25 cellular contexts compared by ENCODE assay signal in genomic region chr17:82639628-82640027, GRCh38. TPM values are rescaled to one million over a fixed set of nuclear protein-coding genes. Genes with fewer than 3 reads are reported as not detected.
A peak's percentile ranks its signal among the peaks of the same experiment; 100 is the strongest.
DNase-seq lines count a peak whose midpoint lies in the region; ATAC-seq and TF ChIP-seq lines count a peak whose summit lies in the region.
"Had no signal": no experiment of that assay in that cellular context is flagged by ENCODE, and none has a peak within 500 bp of the region (broad histone marks: within the 10 kb centered on the region; RNA-seq: fewer than 3 reads in every experiment).

No MANE protein-coding gene starts in this region.

- no peak for TF ChIP-seq CTCF in right atrium auricular region (IDR thresholded peaks at IDR 0.05)
- no peak for TF ChIP-seq CTCF in chondrocyte (IDR thresholded peaks at IDR 0.05)
- TF ChIP-seq CTCF in mesothelial cell of epicardium (IDR thresholded peaks at IDR 0.05; ENCODE audit: unreplicated experiment) = no peak
- TF ChIP-seq CTCF in upper lobe of right lung (IDR thresholded peaks at IDR 0.05) = no peak
- no peak for TF ChIP-seq CTCF in Peyer's patch (IDR thresholded peaks at IDR 0.05)

- no peak for TF ChIP-seq POLR2A in Peyer's patch (IDR thresholded peaks at IDR 0.05)

- H3K4me1 ChIP-seq in right atrium auricular region (no peaks in the 10 kb centered on the region), upper lobe of right lung (no peaks in the 10 kb centered on the region), Peyer's patch (no peaks in the 10 kb centered on the region)

- H3K36me3 ChIP-seq in right atrium auricular region (peaks cover 42% of the 10 kb centered on the region), upper lobe of right lung (peaks cover 46% of the 10 kb centered on the region), Peyer's patch (peaks cover 0 to 67% (median 0%) of the 10 kb centered on the region in 3 donors)

- ATAC-seq in left ventricle myocardium superior (peak; percentile 27), upper lobe of right lung (peak; percentile 46), GM18868 (IDR thresholded peaks at IDR 0.05; ENCODE audit: unreplicated experiment) (no peak)
- ATAC-seq: activated naive CD4-positive, alpha-beta T cell treated with anti-CD3 and anti-CD28 coated beads, Interleukin-2, amount 50 U/mL, for 72 hours; CD8-positive, alpha-beta T cell; SK-N-SH treated with all-trans-retinoic acid at 6 μM for 48 hours had no signal

- H3K4me3 Mint-ChIP-seq in chondrocyte (ENCODE audit: unreplicated experiment) = no peak overlapping the region
- H3K4me3 Mint-ChIP-seq in mesothelial cell of epicardium = no peak overlapping the region
- H3K4me3 Mint-ChIP-seq: activated CD4-positive, alpha-beta T cell treated with anti-CD3 and anti-CD28 coated beads, Interleukin-2, amount 10 ng/mL, durations not matched to agents 24 days and 14 days; CD8-positive, alpha-beta T cell; T-helper 2 cell treated with Interferon-gamma antibody and Interleukin-4, amounts not matched to agents 5 μg/mL and 100 μg/mL, for 36 hours had no signal

- H3K9me3 Mint-ChIP-seq in chondrocyte (ENCODE audit: low read depth) (no peaks in the 10 kb centered on the region), mesothelial cell of epicardium (peaks cover 10% of the 10 kb centered on the region)
- H3K9me3 Mint-ChIP-seq: activated CD4-positive, alpha-beta T cell treated with anti-CD3 and anti-CD28 coated beads, Interleukin-2, amount 10 ng/mL, durations not matched to agents 24 days and 14 days; activated naive CD4-positive, alpha-beta T cell treated with anti-CD3 and anti-CD28 coated beads, Interleukin-2, amount 50 U/mL, for 72 hours; T-helper 2 cell treated with Interferon-gamma antibody and Interleukin-4, amounts not matched to agents 5 μg/mL and 100 μg/mL, for 36 hours had no signal

- H3K27ac Mint-ChIP-seq in chondrocyte (ENCODE audit: unreplicated experiment) (peak overlapping the region; percentile 64), mesothelial cell of epicardium (peak overlapping the region; percentile 55)
- H3K27ac Mint-ChIP-seq: activated CD4-positive, alpha-beta T cell treated with anti-CD3 and anti-CD28 coated beads, Interleukin-2, amount 10 ng/mL, durations not matched to agents 24 days and 14 days; activated naive CD4-positive, alpha-beta T cell treated with anti-CD3 and anti-CD28 coated beads, Interleukin-2, amount 50 U/mL, for 72 hours; CD8-positive, alpha-beta T cell; T-helper 2 cell treated with Interferon-gamma antibody and Interleukin-4, amounts not matched to agents 5 μg/mL and 100 μg/mL, for 36 hours had no signal

- H3K27me3 ChIP-seq in right atrium auricular region (no peaks in the 10 kb centered on the region), upper lobe of right lung (no peaks in the 10 kb centered on the region), Peyer's patch (no peaks in the 10 kb centered on the region)
- H3K27me3 ChIP-seq: transverse colon had no signal

- DNase-seq in left ventricle myocardium superior (no peak), right atrium auricular region (ENCODE audit: low spot score) (no peak), chondrocyte (ENCODE audit: low spot score) (no peak), mesothelial cell of epicardium (ENCODE audit: low spot score in 2 of 2, unreplicated experiment in 2 of 2) (no peak), upper lobe of right lung (no peak), Peyer's patch (no peak), NK-92 (lab: John Stamatoyannopoulos, UW; ENCODE audit: unreplicated experiment) (no peak)
- DNase-seq: 8988T; activated CD4-positive, alpha-beta T cell treated with anti-CD3 and anti-CD28 coated beads, Interleukin-2, amount 10 ng/mL, durations not matched to agents 24 days and 14 days; activated CD8-positive, alpha-beta memory T cell treated with anti-CD3 and anti-CD28 coated beads, Interleukin-2, amount 50 U/mL, for 4 hours; AML-193; CD8-positive, alpha-beta T cell; central memory CD4-positive, alpha-beta T cell; DMS153; NCI-H187; NCI-H526 treated with DMSO at 0.1 percent for 48 hours; occipital lobe; retina; RPMI8226; stimulated activated CD4-positive, alpha-beta T cell treated with anti-CD3 and anti-CD28 coated beads, Interleukin-12 subunit alpha, Interleukin-12 subunit beta, amount 100 ng/mL, for 4 hours; transverse colon had no signal

- H3K4me3 ChIP-seq in right atrium auricular region = no peak overlapping the region
- no peak overlapping the region for H3K4me3 ChIP-seq in upper lobe of right lung
- H3K4me3 ChIP-seq in Peyer's patch = no peak overlapping the region
- H3K4me3 ChIP-seq: transverse colon had no signal

- H3K27ac ChIP-seq in right atrium auricular region (no peak overlapping the region), upper lobe of right lung (no peak overlapping the region), Peyer's patch (no peak overlapping the region)
- H3K27ac ChIP-seq: transverse colon had no signal

- H3K27me3 Mint-ChIP-seq in chondrocyte (ENCODE audit: low read depth) = no peaks in the 10 kb centered on the region
- H3K27me3 Mint-ChIP-seq in mesothelial cell of epicardium (ENCODE audit: low read depth) = no peaks in the 10 kb centered on the region
- H3K27me3 Mint-ChIP-seq: activated CD4-positive, alpha-beta T cell treated with anti-CD3 and anti-CD28 coated beads, Interleukin-2, amount 10 ng/mL, durations not matched to agents 24 days and 14 days had no signal

- H3K9me3 ChIP-seq in right atrium auricular region (no peaks in the 10 kb centered on the region), upper lobe of right lung (no peaks in the 10 kb centered on the region), Peyer's patch (no peaks in the 10 kb centered on the region)
- H3K9me3 ChIP-seq: transverse colon had no signal

- intact Hi-C loops in left ventricle myocardium superior (cut with micrococcal nuclease) = no loop called here
- intact Hi-C loops in upper lobe of right lung (cut with DNase I) = no loop called here

- H3K36me3 Mint-ChIP-seq in chondrocyte (ENCODE audit: low read depth) = peaks cover 9% of the 10 kb centered on the region
- peaks cover 40% of the 10 kb centered on the region for H3K36me3 Mint-ChIP-seq in mesothelial cell of epicardium

- H3K4me1 Mint-ChIP-seq in chondrocyte (ENCODE audit: low read depth) (peaks cover 11% of the 10 kb centered on the region), mesothelial cell of epicardium (peaks cover 14% of the 10 kb centered on the region)

RNA-seq across cellular contexts. Expression of gene WDR45B, which starts 8.6 kb away (rescaled TPM):
- total RNA-seq in left ventricle myocardium superior = 37.3 TPM
- 10 to 100 TPM; 41.2 to 46.4 TPM for total RNA-seq in right atrium auricular region
- total RNA-seq in chondrocyte = 60.4 to 70.0 TPM (median 67.8 TPM) in 3 replicates
- total RNA-seq in mesothelial cell of epicardium = 90.2 to 93.3 TPM (median 92.3 TPM) in 3 replicates
- 65.1 TPM for total RNA-seq in upper lobe of right lung
- total RNA-seq in Peyer's patch = 10 to 100 TPM; 68.8 to 90.0 (median 77.2) TPM

RNA-seq across cellular contexts. Expression of gene RAB40B, which starts 58.9 kb away (rescaled TPM):
- total RNA-seq in left ventricle myocardium superior (21.3 TPM), right atrium auricular region (10 to 100 TPM; 10.2 to 20.8 TPM), chondrocyte (16.7 to 20.0 TPM (median 20.0 TPM) in 3 replicates), mesothelial cell of epicardium (25.0 to 26.5 TPM (median 25.5 TPM) in 3 replicates), upper lobe of right lung (11.5 TPM), Peyer's patch (10 to 100 TPM; 13.3 to 63.5 (median 29.1) TPM)
